In genomic region chr20:64038579-64039292, GRCh38 we compare ENCODE assay signal across 8 cellular contexts. TPM values are rescaled to one million over a fixed set of nuclear protein-coding genes. Genes with fewer than 3 reads are reported as not detected.
DNase-seq lines count a peak whose midpoint lies in the region; ATAC-seq, FAIRE-seq and TF ChIP-seq lines count a peak whose summit lies in the region.

No MANE protein-coding gene starts in this region.

- peak; percentile 31 for DNase-seq in NCI-H2029 (lab: John Stamatoyannopoulos, UW)
- peak; percentile 70 for DNase-seq in WERI-Rb-1
- DNase-seq in central memory CD4-positive, alpha-beta T cell, result peak; percentile 67
- DNase-seq in HepG2 (ENCODE audit: low spot score), result no peak
- peak; percentile 71 for DNase-seq in stimulated activated CD4-positive, alpha-beta T cell treated with anti-CD3 and anti-CD28 coated beads, Interleukin-4, amount 100 ng/mL, for 48 hours (ENCODE audit: low read depth in 2 of 2)
- DNase-seq in occipital lobe (lab: John Stamatoyannopoulos, UW), result no peak

- no peak overlapping the region for H2AFZ ChIP-seq in HepG2 (ENCODE audit: low read length)

- intact Hi-C loops in HepG2 (cut with micrococcal nuclease; ENCODE audit: unreplicated experiment), result no loop called here

- H3K27me3 ChIP-seq in WERI-Rb-1 (ENCODE audit: insufficient read depth, low read depth, severe bottlenecking) (no peaks in the 10 kb centered on the region), HepG2 (ENCODE audit: control insufficient read depth in 1 of 2, insufficient read depth in 2 of 2, low read length in 2 of 2) (no peaks in the 10 kb centered on the region)

- BruUV-seq in HepG2 (replicated peaks; lab: Mats Ljungman, UMichigan), result no TSS peak

- CTCF ChIA-PET in HepG2 (lab: Yijun Ruan, JAX; ENCODE audit: low intra/inter-chr PET ratio, low total read pairs), result no interaction called here

- no peak overlapping the region for H3K4me2 ChIP-seq in HepG2 (ENCODE audit: low read depth, low read length)

- TF ChIP-seq RAD21 in HepG2 (CRISPR knock-in tag; IDR thresholded peaks at IDR 0.05), result no peak

- H3K36me3 ChIP-seq in WERI-Rb-1, result no peaks in the 10 kb centered on the region
- H3K36me3 ChIP-seq in HepG2 (replicated peaks in 1 of 2; ENCODE audit: control insufficient read depth in 1 of 2, insufficient read depth in 2 of 2, low read length in 2 of 2), result peaks cover 6 to 9% of the 10 kb centered on the region in 2 experiments; a peak in 3 of 5 replicates

- H3K79me2 ChIP-seq in HepG2 (ENCODE audit: insufficient read depth, low read length), result peaks cover 18% of the 10 kb centered on the region

- peaks cover 71% of the 10 kb centered on the region for H3K4me1 ChIP-seq in HepG2 (ENCODE audit: insufficient read depth, low read length)

- peak; percentile 74 for TF ChIP-seq CTCF in GM12873 (IDR thresholded peaks at IDR 0.05; ENCODE audit: insufficient read depth, low read depth, low read length, missing control alignments)
- TF ChIP-seq CTCF in WERI-Rb-1 (IDR thresholded peaks at IDR 0.05; ENCODE audit: low read depth, low read length), result peak; percentile 67
- TF ChIP-seq CTCF in HepG2 (CRISPR knock-in tag; IDR thresholded peaks at IDR 0.05), result peak; percentile 27; the same call in 1 of the 2 replicates

- ATAC-seq in HG02610 (IDR thresholded peaks at IDR 0.05; ENCODE audit: unreplicated experiment), result peak; percentile 35
- no peak for ATAC-seq in HepG2

- WGBS in HepG2 (ENCODE audit: low lambda C conversion rate), result 96% methylated on average over 86 of the region's 88 CpGs

- H4K20me1 ChIP-seq in HepG2 (ENCODE audit: insufficient read depth, low read length), result no peaks in the 10 kb centered on the region

- FAIRE-seq in HepG2 (lab: Jason Lieb, UNC), result no peak

- H3K27ac ChIP-seq in WERI-Rb-1 (peak overlapping the region; percentile 78), HepG2 (ENCODE audit: extremely low read length, insufficient read depth, low read length) (peak overlapping the region; percentile 45)

- TF ChIP-seq POLR2A in HepG2 (IDR thresholded peaks at IDR 0.05; ENCODE audit: insufficient read depth in 1 of 2, low read depth in 2 of 2, low read length in 2 of 2), result no peak

- H3K9me3 ChIP-seq in WERI-Rb-1 (ENCODE audit: severe bottlenecking) (no peaks in the 10 kb centered on the region), HepG2 (ENCODE audit: low read length) (no peaks in the 10 kb centered on the region)

- POLR2A ChIA-PET in HepG2 (lab: Yijun Ruan, JAX), result interaction anchor here (3.6 to 10.1 kb wide), 4 partner anchors 15 to 59 kb away, joined by 32 to 252 read pairs (median 40); partner anchors contain the start of genes PRPF6, SAMD10, SOX18 and TCEA2

- no peak overlapping the region for H3K9ac ChIP-seq in HepG2 (ENCODE audit: insufficient read depth, low read depth, low read length)

- TF ChIP-seq EP300 in HepG2 (IDR thresholded peaks at IDR 0.05; ENCODE audit: low read depth in 2 of 2, low read length in 2 of 2) (no peak), HepG2 (CRISPR knock-in tag; IDR thresholded peaks at IDR 0.05; ENCODE audit: borderline replicate concordance) (no peak)

- H3K4me3 ChIP-seq in WERI-Rb-1 (ENCODE audit: low read depth, low read length) (peak overlapping the region; percentile 49), HepG2 (replicated peaks in 1 of 3; ENCODE audit: insufficient read depth in 1 of 3, low read depth in 2 of 3, low read length in 3 of 3) (no peak overlapping the region)

- in situ Hi-C loops in HepG2 (cut with HindIII; ENCODE audit: extremely low pct_ligation_motif_present, low pct_unique_long_range_greater_than_20kb), result no loop called here

RNA-seq across cellular contexts. Expression of gene C20orf204, which starts 2.8 kb away (rescaled TPM):
- total RNA-seq in HepG2 (2016; rRNA removed; fragmentation: Illumina TruSeq; extraction: Trizol) (36.8 and 80.0 TPM in 2 replicates), occipital lobe (1.2 TPM)
- 48.6 and 61.3 TPM in 2 replicates for total RNA-seq in HepG2 (2016; cell fraction: cytosol; rRNA removed; fragmentation: Illumina TruSeq; extraction: Trizol; ENCODE audit: low read depth)
- total RNA-seq in HepG2 (2016; cell fraction: insoluble cytoplasmic fraction; rRNA removed; fragmentation: Illumina TruSeq; extraction: Trizol), result 39.0 and 80.0 TPM in 2 replicates
- 57.5 and 77.5 TPM in 2 replicates for total RNA-seq in HepG2 (2016; cell fraction: membrane; rRNA removed; fragmentation: Illumina TruSeq; extraction: Trizol)
- total RNA-seq in HepG2 (2016; cell fraction: nucleus; rRNA removed; fragmentation: Illumina TruSeq; extraction: Trizol), result 68.2 and 72.7 TPM in 2 replicates
- 22.1 and 27.2 TPM in 2 replicates for polyA plus RNA-seq in HepG2 (2011; rRNA removed)
- 22.8 and 58.2 TPM in 2 replicates for polyA plus RNA-seq in HepG2 (2011; cell fraction: cytosol; rRNA removed)
- 143 and 193 TPM in 2 replicates for polyA plus RNA-seq in HepG2 (2011; cell fraction: nucleus; rRNA removed)
- 13.4 and 16.2 TPM in 2 replicates for polyA plus RNA-seq in HepG2 (2012)
- polyA plus RNA-seq in HepG2 (2016; cell fraction: cytosol; fragmentation: Illumina TruSeq; extraction: Trizol; ENCODE audit: low read depth), result 59.0 and 74.0 TPM in 2 replicates
- polyA plus RNA-seq in HepG2 (2016; cell fraction: insoluble cytoplasmic fraction; fragmentation: Illumina TruSeq; extraction: Trizol; ENCODE audit: low read depth), result 48.7 and 49.5 TPM in 2 replicates
- polyA plus RNA-seq in HepG2 (2016; cell fraction: membrane; fragmentation: Illumina TruSeq; extraction: Trizol; ENCODE audit: low read depth), result 58.9 and 64.4 TPM in 2 replicates
- polyA plus RNA-seq in HepG2 (2016; cell fraction: nucleus; fragmentation: Illumina TruSeq; extraction: Trizol; ENCODE audit: insufficient read depth, low read depth), result 152 and 164 TPM in 2 replicates
- polyA minus RNA-seq in HepG2 (2011; rRNA and poly(A)+ RNA removed; ENCODE audit: low replicate concordance), result 1.8 and 19.7 TPM in 2 replicates
- polyA minus RNA-seq in HepG2 (2011; cell fraction: cytosol; rRNA and poly(A)+ RNA removed), result 15.0 and 21.9 TPM in 2 replicates
- 21.8 and 31.2 TPM in 2 replicates for polyA minus RNA-seq in HepG2 (2011; cell fraction: nucleus; rRNA and poly(A)+ RNA removed)

RNA-seq across cellular contexts. Expression of gene SOX18, which starts 10.7 kb away (rescaled TPM):
- total RNA-seq in HepG2 (2016; rRNA removed; fragmentation: Illumina TruSeq; extraction: Trizol) (1.3 and 1.9 TPM in 2 replicates), occipital lobe (0.31 TPM)
- 1.1 and 1.6 TPM in 2 replicates for total RNA-seq in HepG2 (2016; cell fraction: cytosol; rRNA removed; fragmentation: Illumina TruSeq; extraction: Trizol; ENCODE audit: low read depth)
- 0.94 and 1.8 TPM in 2 replicates for total RNA-seq in HepG2 (2016; cell fraction: insoluble cytoplasmic fraction; rRNA removed; fragmentation: Illumina TruSeq; extraction: Trizol)
- total RNA-seq in HepG2 (2016; cell fraction: membrane; rRNA removed; fragmentation: Illumina TruSeq; extraction: Trizol), result 2.7 and 3.0 TPM in 2 replicates
- 1.4 and 2.1 TPM in 2 replicates for total RNA-seq in HepG2 (2016; cell fraction: nucleus; rRNA removed; fragmentation: Illumina TruSeq; extraction: Trizol)
- 1.6 and 2.0 TPM in 2 replicates for polyA plus RNA-seq in HepG2 (2011; rRNA removed)
- 1.1 and 2.3 TPM in 2 replicates for polyA plus RNA-seq in HepG2 (2011; cell fraction: cytosol; rRNA removed)
- 8.4 and 10.3 TPM in 2 replicates for polyA plus RNA-seq in HepG2 (2011; cell fraction: nucleus; rRNA removed)
- polyA plus RNA-seq in HepG2 (2012), result 2.4 and 3.1 TPM in 2 replicates
- polyA plus RNA-seq in HepG2 (2016; cell fraction: cytosol; fragmentation: Illumina TruSeq; extraction: Trizol; ENCODE audit: low read depth), result 1.8 and 1.9 TPM in 2 replicates
- 7.2 and 8.4 TPM in 2 replicates for polyA plus RNA-seq in HepG2 (2016; cell fraction: insoluble cytoplasmic fraction; fragmentation: Illumina TruSeq; extraction: Trizol; ENCODE audit: low read depth)
- polyA plus RNA-seq in HepG2 (2016; cell fraction: membrane; fragmentation: Illumina TruSeq; extraction: Trizol; ENCODE audit: low read depth), result 3.3 and 4.0 TPM in 2 replicates
- 9.0 and 10.0 TPM in 2 replicates for polyA plus RNA-seq in HepG2 (2016; cell fraction: nucleus; fragmentation: Illumina TruSeq; extraction: Trizol; ENCODE audit: insufficient read depth, low read depth)
- polyA minus RNA-seq in HepG2 (2011; rRNA and poly(A)+ RNA removed; ENCODE audit: low replicate concordance), result 0.28 and 1.8 TPM in 2 replicates
- polyA minus RNA-seq in HepG2 (2011; cell fraction: cytosol; rRNA and poly(A)+ RNA removed), result 1.9 and 4.0 TPM in 2 replicates
- 0.77 and 0.87 TPM in 2 replicates for polyA minus RNA-seq in HepG2 (2011; cell fraction: nucleus; rRNA and poly(A)+ RNA removed)

RNA-seq across cellular contexts. Expression of gene TCEA2, which starts 24.3 kb away (rescaled TPM):
- total RNA-seq in HepG2 (2016; rRNA removed; fragmentation: Illumina TruSeq; extraction: Trizol) (25.9 and 33.7 TPM in 2 replicates), occipital lobe (36.0 TPM)
- 58.0 and 75.2 TPM in 2 replicates for total RNA-seq in HepG2 (2016; cell fraction: cytosol; rRNA removed; fragmentation: Illumina TruSeq; extraction: Trizol; ENCODE audit: low read depth)
- total RNA-seq in HepG2 (2016; cell fraction: insoluble cytoplasmic fraction; rRNA removed; fragmentation: Illumina TruSeq; extraction: Trizol), result 25.2 and 31.6 TPM in 2 replicates
- 54.3 and 70.5 TPM in 2 replicates for total RNA-seq in HepG2 (2016; cell fraction: membrane; rRNA removed; fragmentation: Illumina TruSeq; extraction: Trizol)
- total RNA-seq in HepG2 (2016; cell fraction: nucleus; rRNA removed; fragmentation: Illumina TruSeq; extraction: Trizol), result 19.6 and 25.2 TPM in 2 replicates
- 28.1 and 36.8 TPM in 2 replicates for polyA plus RNA-seq in HepG2 (2011; rRNA removed)
- 22.9 and 25.9 TPM in 2 replicates for polyA plus RNA-seq in HepG2 (2011; cell fraction: cytosol; rRNA removed)
- 101 and 106 TPM in 2 replicates for polyA plus RNA-seq in HepG2 (2011; cell fraction: nucleus; rRNA removed)
- polyA plus RNA-seq in HepG2 (2012), result 70.9 and 75.4 TPM in 2 replicates
- 308 and 317 TPM in 2 replicates for polyA plus RNA-seq in HepG2 (2016; cell fraction: cytosol; fragmentation: Illumina TruSeq; extraction: Trizol; ENCODE audit: low read depth)
- 54.5 and 74.5 TPM in 2 replicates for polyA plus RNA-seq in HepG2 (2016; cell fraction: insoluble cytoplasmic fraction; fragmentation: Illumina TruSeq; extraction: Trizol; ENCODE audit: low read depth)
- polyA plus RNA-seq in HepG2 (2016; cell fraction: membrane; fragmentation: Illumina TruSeq; extraction: Trizol; ENCODE audit: low read depth), result 232 and 236 TPM in 2 replicates
- 80.5 and 83.8 TPM in 2 replicates for polyA plus RNA-seq in HepG2 (2016; cell fraction: nucleus; fragmentation: Illumina TruSeq; extraction: Trizol; ENCODE audit: insufficient read depth, low read depth)
- 42.1 and 65.5 TPM in 2 replicates for polyA minus RNA-seq in HepG2 (2011; rRNA and poly(A)+ RNA removed; ENCODE audit: low replicate concordance)
- 21.6 and 27.5 TPM in 2 replicates for polyA minus RNA-seq in HepG2 (2011; cell fraction: cytosol; rRNA and poly(A)+ RNA removed)
- polyA minus RNA-seq in HepG2 (2011; cell fraction: nucleus; rRNA and poly(A)+ RNA removed), result 32.7 and 36.6 TPM in 2 replicates

RNA-seq across cellular contexts. Expression of gene RGS19, which starts 40.6 kb away (rescaled TPM):
- total RNA-seq in HepG2 (2016; rRNA removed; fragmentation: Illumina TruSeq; extraction: Trizol), result 10.2 and 10.7 TPM in 2 replicates
- 8.3 and 13.6 TPM in 2 replicates for total RNA-seq in HepG2 (2016; cell fraction: cytosol; rRNA removed; fragmentation: Illumina TruSeq; extraction: Trizol; ENCODE audit: low read depth)
- 9.9 and 10.3 TPM in 2 replicates for total RNA-seq in HepG2 (2016; cell fraction: insoluble cytoplasmic fraction; rRNA removed; fragmentation: Illumina TruSeq; extraction: Trizol)
- 24.1 and 24.7 TPM in 2 replicates for total RNA-seq in HepG2 (2016; cell fraction: membrane; rRNA removed; fragmentation: Illumina TruSeq; extraction: Trizol)
- total RNA-seq in HepG2 (2016; cell fraction: nucleus; rRNA removed; fragmentation: Illumina TruSeq; extraction: Trizol), result 7.0 and 7.6 TPM in 2 replicates
- 11.9 and 14.7 TPM in 2 replicates for polyA plus RNA-seq in HepG2 (2011; rRNA removed)
- 11.7 and 19.3 TPM in 2 replicates for polyA plus RNA-seq in HepG2 (2011; cell fraction: cytosol; rRNA removed)
- 12.6 and 13.6 TPM in 2 replicates for polyA plus RNA-seq in HepG2 (2011; cell fraction: nucleus; rRNA removed)
- polyA plus RNA-seq in HepG2 (2012), result 4.4 and 6.8 TPM in 2 replicates
- 18.0 and 22.1 TPM in 2 replicates for polyA plus RNA-seq in HepG2 (2016; cell fraction: cytosol; fragmentation: Illumina TruSeq; extraction: Trizol; ENCODE audit: low read depth)
- 14.2 and 16.6 TPM in 2 replicates for polyA plus RNA-seq in HepG2 (2016; cell fraction: insoluble cytoplasmic fraction; fragmentation: Illumina TruSeq; extraction: Trizol; ENCODE audit: low read depth)
- polyA plus RNA-seq in HepG2 (2016; cell fraction: membrane; fragmentation: Illumina TruSeq; extraction: Trizol; ENCODE audit: low read depth), result 25.0 and 29.7 TPM in 2 replicates
- polyA plus RNA-seq in HepG2 (2016; cell fraction: nucleus; fragmentation: Illumina TruSeq; extraction: Trizol; ENCODE audit: insufficient read depth, low read depth), result 9.7 and 10.6 TPM in 2 replicates
- 15.8 and 18.5 TPM in 2 replicates for polyA minus RNA-seq in HepG2 (2011; rRNA and poly(A)+ RNA removed; ENCODE audit: low replicate concordance)
- 8.1 and 9.1 TPM in 2 replicates for polyA minus RNA-seq in HepG2 (2011; cell fraction: cytosol; rRNA and poly(A)+ RNA removed)
- polyA minus RNA-seq in HepG2 (2011; cell fraction: nucleus; rRNA and poly(A)+ RNA removed), result 4.5 and 5.5 TPM in 2 replicates
- 10.1 TPM for total RNA-seq in occipital lobe

RNA-seq across cellular contexts. Expression of gene OPRL1, which starts 41.1 kb away (rescaled TPM):
- total RNA-seq in HepG2 (2016; rRNA removed; fragmentation: Illumina TruSeq; extraction: Trizol) (0.27 and 0.35 TPM in 2 replicates), occipital lobe (14.3 TPM)
- total RNA-seq in HepG2 (2016; cell fraction: cytosol; rRNA removed; fragmentation: Illumina TruSeq; extraction: Trizol; ENCODE audit: low read depth), result not detected in 2 replicates
- 0.16 and 0.56 TPM in 2 replicates for total RNA-seq in HepG2 (2016; cell fraction: insoluble cytoplasmic fraction; rRNA removed; fragmentation: Illumina TruSeq; extraction: Trizol)
- total RNA-seq in HepG2 (2016; cell fraction: membrane; rRNA removed; fragmentation: Illumina TruSeq; extraction: Trizol), result 0.12 and 0.14 TPM in 2 replicates
- total RNA-seq in HepG2 (2016; cell fraction: nucleus; rRNA removed; fragmentation: Illumina TruSeq; extraction: Trizol), result 0.25 and 0.28 TPM in 2 replicates
- 0.71 and 0.77 TPM in 2 replicates for polyA plus RNA-seq in HepG2 (2011; rRNA removed)
- 0.37 and 0.86 TPM in 2 replicates for polyA plus RNA-seq in HepG2 (2011; cell fraction: cytosol; rRNA removed)
- polyA plus RNA-seq in HepG2 (2011; cell fraction: nucleus; rRNA removed), result 0.99 and 1.1 TPM in 2 replicates
- 0.28 and 0.56 TPM in 2 replicates for polyA plus RNA-seq in HepG2 (2012)
- not detected in 2 replicates for polyA plus RNA-seq in HepG2 (2016; cell fraction: cytosol; fragmentation: Illumina TruSeq; extraction: Trizol; ENCODE audit: low read depth)
- polyA plus RNA-seq in HepG2 (2016; cell fraction: insoluble cytoplasmic fraction; fragmentation: Illumina TruSeq; extraction: Trizol; ENCODE audit: low read depth), result 0.32 and 0.40 TPM in 2 replicates
- polyA plus RNA-seq in HepG2 (2016; cell fraction: membrane; fragmentation: Illumina TruSeq; extraction: Trizol; ENCODE audit: low read depth), result 0.08 TPM in 1 of 2 replicates, not detected in the other
- polyA plus RNA-seq in HepG2 (2016; cell fraction: nucleus; fragmentation: Illumina TruSeq; extraction: Trizol; ENCODE audit: insufficient read depth, low read depth), result 0.33 and 0.61 TPM in 2 replicates
- polyA minus RNA-seq in HepG2 (2011; rRNA and poly(A)+ RNA removed; ENCODE audit: low replicate concordance), result 0.14 and 3.0 TPM in 2 replicates
- polyA minus RNA-seq in HepG2 (2011; cell fraction: cytosol; rRNA and poly(A)+ RNA removed), result 0.59 and 0.62 TPM in 2 replicates
- polyA minus RNA-seq in HepG2 (2011; cell fraction: nucleus; rRNA and poly(A)+ RNA removed), result 0.13 and 0.25 TPM in 2 replicates

Comparison
In these comparisons a context has a peak if more than half of its experiments do, and no peak if none do; other contexts are left out.
1. DNase-seq: peak in NCI-H2029 (single experiment), WERI-Rb-1 (single experiment), central memory CD4-positive, alpha-beta T cell (single experiment) and stimulated activated CD4-positive, alpha-beta T cell treated with anti-CD3 and anti-CD28 coated beads, Interleukin-4, amount 100 ng/mL, for 48 hours (2 of 2); none in HepG2 (single experiment) and occipital lobe (single experiment).
2. RNA of gene C20orf204, which starts 2.8 kb away (total RNA-seq): 36.8 to 80.0 TPM in HepG2; 1.2 TPM in occipital lobe (single experiment); every median in the first group is over 10 times any median in the second.
3. Peak in every context shown above with its lines, with median percentiles within 50 percentile points of each other: CTCF ChIP-seq.